ENCODE assay signal across 20 cellular contexts in the genomic region with DNA sequence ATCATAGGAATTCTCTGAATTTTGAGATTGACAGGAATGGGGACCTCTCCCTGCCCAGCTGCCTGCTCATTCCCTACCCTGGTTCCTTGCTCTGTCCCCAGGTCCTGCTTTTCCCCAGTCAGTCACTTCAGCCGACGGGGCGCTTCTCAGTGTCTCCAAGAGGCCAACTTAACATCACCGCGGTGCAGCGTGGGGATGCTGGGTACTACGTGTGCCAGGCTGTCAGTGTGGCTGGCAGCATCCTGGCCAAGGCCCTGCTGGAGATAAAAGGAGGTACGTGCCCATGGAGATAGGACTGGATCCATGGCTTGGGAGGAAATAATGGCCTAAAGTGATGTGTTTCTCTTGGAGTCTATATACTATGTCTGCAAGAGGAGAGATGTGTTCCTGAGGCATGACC. TPM values are rescaled to one million over a fixed set of nuclear protein-coding genes. Genes with fewer than 3 reads are reported as not detected.
"Had no signal": no experiment of that assay in that cellular context is flagged by ENCODE, and none has a peak within 500 bp of the region (broad histone marks: within the 10 kb centered on the region; RNA-seq: fewer than 3 reads in every experiment).

No MANE protein-coding gene starts in this region.

- H3K27ac ChIP-seq: neutrophil, tibial artery had no signal

- H3K9me3 Mint-ChIP-seq: dendritic cell treated with granulocyte-macrophage colony-stimulating factor and Interleukin-4, amounts not matched to agents 40 ng/mL and 50 ng/mL, for 4 days; nephron; stimulated activated effector memory CD8-positive, alpha-beta T cell treated with anti-CD3 and anti-CD28 coated beads, Interleukin-12 subunit alpha, Interleukin-12 subunit beta, amount 100 ng/mL, for 72 hours had no signal

- H3K36me3 ChIP-seq: neutrophil, tibial artery had no signal

- H3K27ac Mint-ChIP-seq: dendritic cell treated with granulocyte-macrophage colony-stimulating factor and Interleukin-4, amounts not matched to agents 40 ng/mL and 50 ng/mL, for 4 days; naive B cell; nephron; stimulated activated effector memory CD8-positive, alpha-beta T cell treated with anti-CD3 and anti-CD28 coated beads, Interleukin-12 subunit alpha, Interleukin-12 subunit beta, amount 100 ng/mL, for 72 hours had no signal

- H3K4me3 ChIP-seq: lung, tibial artery had no signal

- DNase-seq: foreskin melanocyte; head of caudate nucleus; hippocampal formation; left colon; mesenchymal stem cell; naive B cell; stimulated activated CD4-positive, alpha-beta T cell treated with anti-CD3 and anti-CD28 coated beads, Interleukin-4, amount 100 ng/mL, for 1 hour; stimulated activated CD8-positive, alpha-beta memory T cell treated with anti-CD3 and anti-CD28 coated beads, Interleukin-4, amount 100 ng/mL, for 48 hours; stimulated activated naive CD8-positive, alpha-beta T cell treated with anti-CD3 and anti-CD28 coated beads, Interleukin-15, Interleukin-2, amounts not matched to agents 100 U/mL and 50 U/mL, for 24 hours; tibial artery had no signal

- H3K9me3 ChIP-seq: neutrophil, tibial artery had no signal

- H3K4me3 Mint-ChIP-seq: dendritic cell treated with granulocyte-macrophage colony-stimulating factor and Interleukin-4, amounts not matched to agents 40 ng/mL and 50 ng/mL, for 4 days; naive B cell; nephron; stimulated activated effector memory CD8-positive, alpha-beta T cell treated with anti-CD3 and anti-CD28 coated beads, Interleukin-12 subunit alpha, Interleukin-12 subunit beta, amount 100 ng/mL, for 72 hours had no signal

- ATAC-seq: left colon; left ventricle myocardium superior; right cardiac atrium; stimulated activated effector memory CD8-positive, alpha-beta T cell treated with anti-CD3 and anti-CD28 coated beads, Interleukin-12 subunit alpha, Interleukin-12 subunit beta, amount 100 ng/mL, for 72 hours; stimulated activated naive CD8-positive, alpha-beta T cell treated with anti-CD3 and anti-CD28 coated beads, Interleukin-15, Interleukin-2, amounts not matched to agents 100 U/mL and 50 U/mL, for 24 hours had no signal

RNA-seq across cellular contexts. Expression of a gene that starts 46.8 kb away (rescaled TPM):
- total RNA-seq: kidney epithelial cell, left colon, left ventricle myocardium superior, lung, right cardiac atrium, temporal lobe, urinary bladder had no signal
